Comparison of ENCODE assay signal across 27 cellular contexts in genomic region chr9:74921732-74922131, GRCh38. TPM values are rescaled to one million over a fixed set of nuclear protein-coding genes. Genes with fewer than 3 reads are reported as not detected.
DNase-seq lines count a peak whose midpoint lies in the region; ATAC-seq, FAIRE-seq and TF ChIP-seq lines count a peak whose summit lies in the region.
"Had no signal": no experiment of that assay in that cellular context is flagged by ENCODE, and none has a peak within 500 bp of the region (broad histone marks: within the 10 kb centered on the region; RNA-seq: fewer than 3 reads in every experiment).

No MANE protein-coding gene starts in this region.

- H3K79me2 ChIP-seq in hepatocyte (no peaks in the 10 kb centered on the region), GM23248 (ENCODE audit: insufficient read depth) (no peaks in the 10 kb centered on the region)

- H3K9me3 ChIP-seq in hepatocyte (ENCODE audit: low read depth) = no peaks in the 10 kb centered on the region
- H3K9me3 ChIP-seq in mucosa of descending colon = no peaks in the 10 kb centered on the region
- no peaks in the 10 kb centered on the region for H3K9me3 ChIP-seq in small intestine (ENCODE audit: control insufficient read depth, low read depth)
- no peaks in the 10 kb centered on the region for H3K9me3 ChIP-seq in GM23248 (ENCODE audit: low read depth)
- H3K9me3 ChIP-seq: BE2C, BLaER1 had no signal

- H3K9ac ChIP-seq in GM23248 = no peak overlapping the region
- H3K9ac ChIP-seq: BLaER1 had no signal

- H2AFZ ChIP-seq in hepatocyte (no peak overlapping the region), GM23248 (no peak overlapping the region)

- 88% methylated on average over 1 of the region's 1 CpG for WGBS in hepatocyte (ENCODE audit: low lambda C conversion rate, missing lambda C conversion rate)
- 16 to 51% (median 17%) methylated on average over 1 of the region's 1 CpG for WGBS in small intestine, 3 donors
- WGBS in GM23248 (ENCODE audit: low coverage in 1 of 2, low lambda C conversion rate in 2 of 2, missing lambda C conversion rate in 2 of 2), 2 experiments = 65 to 67% methylated on average over 1 of the region's 1 CpG

- TF ChIP-seq CTCF in hepatocyte (IDR thresholded peaks at IDR 0.05; ENCODE audit: poor library complexity) = no peak
- no peak for TF ChIP-seq CTCF in mucosa of descending colon (IDR thresholded peaks at IDR 0.05)

- no peaks in the 10 kb centered on the region for H3K36me3 ChIP-seq in hepatocyte (replicated peaks; ENCODE audit: insufficient read depth, low read depth)
- H3K36me3 ChIP-seq in mucosa of descending colon (ENCODE audit: low read depth) = no peaks in the 10 kb centered on the region
- H3K36me3 ChIP-seq in small intestine (ENCODE audit: control insufficient read depth in 2 of 2, insufficient read depth in 2 of 2, low read length in 2 of 2) = no peaks in the 10 kb centered on the region
- H3K36me3 ChIP-seq in GM23248 (ENCODE audit: low read depth) = no peaks in the 10 kb centered on the region
- H3K36me3 ChIP-seq: BE2C, BLaER1 had no signal

- ATAC-seq in mucosa of descending colon (peak; percentile 91), HG03521 (IDR thresholded peaks at IDR 0.05; ENCODE audit: unreplicated experiment) (no peak)
- ATAC-seq: GM12878 had no signal

- H3K4me2 ChIP-seq in hepatocyte (no peak overlapping the region), GM23248 (ENCODE audit: unreplicated experiment) (no peak overlapping the region)
- H3K4me2 ChIP-seq: BLaER1 had no signal

- no peaks in the 10 kb centered on the region for H4K20me1 ChIP-seq in hepatocyte (ENCODE audit: insufficient read depth, poor library complexity, severe bottlenecking)
- H4K20me1 ChIP-seq in GM23248 (ENCODE audit: insufficient read depth) = no peaks in the 10 kb centered on the region
- H4K20me1 ChIP-seq: BLaER1 had no signal

- H3K27ac ChIP-seq in hepatocyte (peak overlapping the region; percentile 28), small intestine (ENCODE audit: low read depth in 1 of 2, low read length in 1 of 2) (no peak overlapping the region), GM23248 (no peak overlapping the region)
- H3K27ac ChIP-seq: BLaER1 had no signal

- no peaks in the 10 kb centered on the region for H3K27me3 ChIP-seq in hepatocyte
- no peaks in the 10 kb centered on the region for H3K27me3 ChIP-seq in small intestine (ENCODE audit: control insufficient read depth in 2 of 2, insufficient read depth in 2 of 2, low read length in 2 of 2)
- H3K27me3 ChIP-seq in GM23248 (replicated peaks; ENCODE audit: insufficient read depth) = no peaks in the 10 kb centered on the region
- H3K27me3 ChIP-seq: BE2C, BLaER1 had no signal

- H3K9me2 ChIP-seq in hepatocyte (replicated peaks; ENCODE audit: insufficient read depth) (no peaks in the 10 kb centered on the region), GM23248 (ENCODE audit: insufficient read depth) (0 out of 2 replicates have a peak, but pooled peaks cover 4% of the 10 kb centered on the region)

- no peak for FAIRE-seq in small intestine (lab: Jason Lieb, UNC)
- FAIRE-seq: A204.1, GM12878, GM12892, GM18507 had no signal

- intact Hi-C loops in mucosa of descending colon (cut with DNase I, micrococcal nuclease) = no loop called here

- H3K4me3 ChIP-seq in hepatocyte = no peak overlapping the region
- no peak overlapping the region for H3K4me3 ChIP-seq in mucosa of descending colon
- no peak overlapping the region for H3K4me3 ChIP-seq in small intestine (ENCODE audit: low read depth in 1 of 2, low read length in 2 of 2)
- H3K4me3 ChIP-seq in GM23248 = no peak overlapping the region
- H3K4me3 ChIP-seq: BLaER1, GM12878 had no signal

- in situ Hi-C loops in GM23248 (cut with MboI) = no loop called here

- H3F3A ChIP-seq in GM23248 (ENCODE audit: insufficient read depth) = no peaks in the 10 kb centered on the region

- DNase-seq in hepatocyte (ENCODE audit: low spot score) (peak; percentile 14), mucosa of descending colon (peak in 1 of 3 donors; percentile 46), small intestine (peak; percentile 79), RPMI8226 (no peak), GM23248 (no peak)
- DNase-seq: 8988T; ACHN; BE2C; C1 segment of cervical spinal cord; CD4-positive, alpha-beta memory T cell; CD4-positive, CD25-positive, alpha-beta regulatory T cell; CD8-positive, alpha-beta memory T cell; COR-L47; DMS 273 treated with DMSO at 0.1 percent for 48 hours; DMS153; DMS79; DND-41; EL; GDM1 had no signal

- H3K4me1 ChIP-seq in hepatocyte (ENCODE audit: insufficient read depth) (no peaks in the 10 kb centered on the region), mucosa of descending colon (ENCODE audit: low read depth) (peaks cover 7% of the 10 kb centered on the region), small intestine (ENCODE audit: control insufficient read depth in 2 of 2, insufficient read depth in 1 of 2, low read depth in 1 of 2, low read length in 1 of 2) (peaks cover 0 to 8% of the 10 kb centered on the region in 2 donors), GM23248 (ENCODE audit: insufficient read depth) (no peaks in the 10 kb centered on the region)
- H3K4me1 ChIP-seq: BE2C, BLaER1 had no signal

RNA-seq across cellular contexts. Expression of gene C9orf40, which starts 31.0 kb away (rescaled TPM):
- total RNA-seq in hepatocyte (10.1 and 13.0 TPM in 2 replicates), mucosa of descending colon (1 to 10 TPM; 7.8 to 8.9 (median 7.8) TPM)
- polyA plus RNA-seq in hepatocyte (11.1 and 17.4 TPM in 2 replicates), small intestine (10 to 100 TPM in 2 of 3 donors, 1 to 10 TPM in 1; 9.5 to 11.9 (median 11.0) TPM), GM23248 (2016; fragmentation: Nextera tagmentation; extraction: Ambion mirVana) (8.0 and 8.5 TPM in 2 replicates)
- total RNA-seq in GM23248 (2014; rRNA removed; shearing (Covaris generic)) = 3.4 and 6.1 TPM in 2 replicates

RNA-seq across cellular contexts. Expression of gene TRPM6, which starts 34.0 kb away (rescaled TPM):
- total RNA-seq in hepatocyte = 19.0 and 20.3 TPM in 2 replicates
- polyA plus RNA-seq in hepatocyte = 3.7 and 3.8 TPM in 2 replicates
- 100 to 1,000 TPM in 1 of 3 donors, 10 to 100 TPM in 2; 39.3 to 125 (median 45.9) TPM for total RNA-seq in mucosa of descending colon
- polyA plus RNA-seq in small intestine = 1 to 10 TPM in 2 of 3 donors, under 1 TPM in 1; 0.73 to 2.4 (median 1.8) TPM
- total RNA-seq in GM23248 (2014; rRNA removed; shearing (Covaris generic)) = not detected in 2 replicates
- not detected in 2 replicates for polyA plus RNA-seq in GM23248 (2016; fragmentation: Nextera tagmentation; extraction: Ambion mirVana)
- total RNA-seq: CD4-positive, alpha-beta memory T cell; CD8-positive, alpha-beta memory T cell; G401 had no signal
- polyA plus RNA-seq: CD14-positive monocyte; CD4-positive, alpha-beta memory T cell; CD4-positive, CD25-positive, alpha-beta regulatory T cell; CD8-positive, alpha-beta memory T cell had no signal

Comparison
In these comparisons a context has a peak if more than half of its experiments do, and no peak if none do; other contexts are left out.
1. DNase-seq: peak in hepatocyte (single experiment) and small intestine (single experiment); none in RPMI8226 (single experiment) and GM23248 (single experiment).
2. RNA of gene TRPM6, which starts 34.0 kb away (total RNA-seq): 39.3 to 125 TPM in mucosa of descending colon and 19.0 to 20.3 TPM in hepatocyte; not detected in GM23248; every median in the first group is over 10 times any median in the second.